In genomic region chr6:110018486-110018885, GRCh38 we compare ENCODE assay signal across 9 cellular contexts. TPM values are rescaled to one million over a fixed set of nuclear protein-coding genes. Genes with fewer than 3 reads are reported as not detected.
"Had no signal": no experiment of that assay in that cellular context is flagged by ENCODE, and none has a peak within 500 bp of the region (broad histone marks: within the 10 kb centered on the region; RNA-seq: fewer than 3 reads in every experiment).

No MANE protein-coding gene starts in this region.

- ATAC-seq: K562 had no signal

- DNase-seq: GM23248, GOT3, H7, HFFc6, IMR-90 had no signal

- H3K36me3 ChIP-seq: HAP-1 had no signal

- H3K9me3 ChIP-seq: HAP-1 had no signal

- H3K9me3 Mint-ChIP-seq: HFFc6 had no signal

- H3K9ac ChIP-seq: GM23248 had no signal

- H3K4me1 ChIP-seq: HAP-1 had no signal

- H2AFZ ChIP-seq: GM23248 had no signal

- H3K27ac Mint-ChIP-seq: HFFc6 had no signal

- H3K4me3 Mint-ChIP-seq: HFFc6 had no signal

- H3K27ac ChIP-seq: GM23248 had no signal

- H3K4me3 ChIP-seq: GM23248, HAP-1, K562 had no signal

RNA-seq across cellular contexts. Expression of gene GPR6, which starts 40.4 kb away (rescaled TPM):
- total RNA-seq: GM23248, H4, HFFc6, HT-29, IMR-90, K562 had no signal
- polyA plus RNA-seq: GM23248, IMR-90, K562 had no signal
